Comparison of ENCODE assay signal across 8 cellular contexts in genomic region chr2:60550151-60550983, GRCh38. TPM values are rescaled to one million over a fixed set of nuclear protein-coding genes. Genes with fewer than 3 reads are reported as not detected.
DNase-seq lines count a peak whose midpoint lies in the region; ATAC-seq and TF ChIP-seq lines count a peak whose summit lies in the region.

No MANE protein-coding gene starts in this region.

- H3K27ac Mint-ChIP-seq in central memory CD8-positive, alpha-beta T cell (ENCODE audit: low read depth) = peak overlapping the region; percentile 22

- H3K4me3 ChIP-seq in ACC112 (ENCODE audit: low read depth, low read length) (peak overlapping the region; percentile 84), kidney epithelial cell (ENCODE audit: low read depth, low read length) (peak overlapping the region; percentile 72)

- H2AFZ ChIP-seq in ACC112 (ENCODE audit: low read length, unreplicated experiment) = peak overlapping the region; percentile 82

- no peaks in the 10 kb centered on the region for H3K36me3 ChIP-seq in ACC112 (ENCODE audit: insufficient read depth, low read length)
- peaks cover 1% of the 10 kb centered on the region for H3K36me3 ChIP-seq in kidney epithelial cell (ENCODE audit: control insufficient read depth, insufficient read depth, low read length)

- no peak overlapping the region for H3K27ac ChIP-seq in ACC112 (ENCODE audit: low read depth, low read length)

- H3K36me3 Mint-ChIP-seq in central memory CD8-positive, alpha-beta T cell (ENCODE audit: insufficient read depth) = peaks cover 8% of the 10 kb centered on the region

- in situ Hi-C loops in GM13976 (cut with MboI; ENCODE audit: low sequenced_read_pairs, unreplicated experiment) = loop anchor here (25.0 kb wide), 2 partner anchors 1238 to 1788 kb away; no protein-coding TSS in a partner anchor

- no peaks in the 10 kb centered on the region for H3K79me2 ChIP-seq in ACC112 (ENCODE audit: control insufficient read depth, insufficient read depth, low read length, unreplicated experiment)

- ATAC-seq in HG02852 (IDR thresholded peaks at IDR 0.05; ENCODE audit: unreplicated experiment) = peak; percentile 47
- ATAC-seq in central memory CD8-positive, alpha-beta T cell (replicated peaks; ENCODE audit: extremely low read depth, poor library complexity, severe bottlenecking) = peak; percentile 26

- peak overlapping the region; percentile 84 for H3K4me3 Mint-ChIP-seq in central memory CD8-positive, alpha-beta T cell

- DNase-seq in GM13976 (ENCODE audit: low spot score) = peak; percentile 82
- peak; percentile 73 for DNase-seq in NCI-H1092 treated with DMSO at 0.1 percent for 48 hours (lab: John Stamatoyannopoulos, UW)
- DNase-seq in SKM-1 treated with dmso at 0.1 percent for 144 hours (lab: John Stamatoyannopoulos, UW; ENCODE audit: unreplicated experiment) = peak; percentile 90
- no peak for DNase-seq in central memory CD8-positive, alpha-beta T cell (ENCODE audit: low spot score in 2 of 2)
- peak; percentile 51 for DNase-seq in kidney epithelial cell (ENCODE audit: low read depth)
- peak; percentile 36 to 52 for DNase-seq in stimulated activated CD4-positive, alpha-beta T cell treated with anti-CD3 and anti-CD28 coated beads, Interleukin-2, amount 100 ng/mL, for 24 hours

- peaks cover 83% of the 10 kb centered on the region for H3K27me3 Mint-ChIP-seq in central memory CD8-positive, alpha-beta T cell

- H3K27me3 ChIP-seq in ACC112 (ENCODE audit: insufficient read depth, low read length) (peaks cover 99% of the 10 kb centered on the region), kidney epithelial cell (ENCODE audit: control insufficient read depth, insufficient read depth, low read length) (peaks cover 7% of the 10 kb centered on the region)

- TF ChIP-seq CTCF in GM13976 (IDR thresholded peaks at IDR 0.05; ENCODE audit: borderline replicate concordance, control extremely low read depth, extremely low read depth, insufficient read depth, missing control alignments) = peak; percentile 85
- TF ChIP-seq CTCF in kidney epithelial cell (IDR thresholded peaks at IDR 0.05; ENCODE audit: insufficient read depth, low read length, poor library complexity, severe bottlenecking) = peak; percentile 81

- H3K9me3 Mint-ChIP-seq in central memory CD8-positive, alpha-beta T cell = no peaks in the 10 kb centered on the region

- H3K4me1 ChIP-seq in ACC112 (ENCODE audit: control insufficient read depth, insufficient read depth, low read length, unreplicated experiment) = no peaks in the 10 kb centered on the region

- peaks cover 31% of the 10 kb centered on the region for H3K4me1 Mint-ChIP-seq in central memory CD8-positive, alpha-beta T cell

RNA-seq across cellular contexts. Expression of gene BCL11A, which starts 3.1 kb away (rescaled TPM):
- total RNA-seq in kidney epithelial cell = 6.7 and 9.2 TPM in 2 replicates

Comparison
In these comparisons a context has a peak if more than half of its experiments do, and no peak if none do; other contexts are left out.
1. DNase-seq: peak in GM13976 (single experiment), NCI-H1092 treated with DMSO at 0.1 percent for 48 hours (single experiment), SKM-1 treated with dmso at 0.1 percent for 144 hours (single experiment), kidney epithelial cell (single experiment) and stimulated activated CD4-positive, alpha-beta T cell treated with anti-CD3 and anti-CD28 coated beads, Interleukin-2, amount 100 ng/mL, for 24 hours (2 of 2); none in central memory CD8-positive, alpha-beta T cell (0 of 2).